Comparison of ENCODE assay signal across 1 cellular context in the genomic region with DNA sequence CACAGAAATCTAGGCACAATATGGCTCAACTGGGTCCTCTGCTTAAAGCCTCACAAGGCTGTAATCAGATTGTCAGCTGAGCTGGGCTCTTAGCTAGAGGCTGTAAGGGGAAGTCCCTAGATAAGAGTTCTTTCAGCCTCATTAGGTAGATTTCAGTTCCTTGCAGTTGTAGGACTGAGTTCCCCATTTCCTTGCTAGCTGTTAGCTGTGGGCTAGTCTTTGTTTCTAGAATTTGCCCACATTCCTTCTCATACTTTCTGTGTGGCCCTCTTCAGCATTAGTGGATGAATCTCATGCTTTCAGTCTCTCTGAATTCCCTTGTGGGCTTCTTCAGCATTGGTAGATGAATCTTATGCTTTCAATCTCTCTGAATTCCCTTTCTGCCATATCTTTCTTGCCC.
TF ChIP-seq lines count a peak whose summit lies in the region.

No MANE protein-coding gene starts in this region.

TF ChIP-seq in K562, 482 proteins besides CTCF, POLR2A, EP300 and RAD21 (continued from another document):
- TF ChIP-seq, protein P1, sequence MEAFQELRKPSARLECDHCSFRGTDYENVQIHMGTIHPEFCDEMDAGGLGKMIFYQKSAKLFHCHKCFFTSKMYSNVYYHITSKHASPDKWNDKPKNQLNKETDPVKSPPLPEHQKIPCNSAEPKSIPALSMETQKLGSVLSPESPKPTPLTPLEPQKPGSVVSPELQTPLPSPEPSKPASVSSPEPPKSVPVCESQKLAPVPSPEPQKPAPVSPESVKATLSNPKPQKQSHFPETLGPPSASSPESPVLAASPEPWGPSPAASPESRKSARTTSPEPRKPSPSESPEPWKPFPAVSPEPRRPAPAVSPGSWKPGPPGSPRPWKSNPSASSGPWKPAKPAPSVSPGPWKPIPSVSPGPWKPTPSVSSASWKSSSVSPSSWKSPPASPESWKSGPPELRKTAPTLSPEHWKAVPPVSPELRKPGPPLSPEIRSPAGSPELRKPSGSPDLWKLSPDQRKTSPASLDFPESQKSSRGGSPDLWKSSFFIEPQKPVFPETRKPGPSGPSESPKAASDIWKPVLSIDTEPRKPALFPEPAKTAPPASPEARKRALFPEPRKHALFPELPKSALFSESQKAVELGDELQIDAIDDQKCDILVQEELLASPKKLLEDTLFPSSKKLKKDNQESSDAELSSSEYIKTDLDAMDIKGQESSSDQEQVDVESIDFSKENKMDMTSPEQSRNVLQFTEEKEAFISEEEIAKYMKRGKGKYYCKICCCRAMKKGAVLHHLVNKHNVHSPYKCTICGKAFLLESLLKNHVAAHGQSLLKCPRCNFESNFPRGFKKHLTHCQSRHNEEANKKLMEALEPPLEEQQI (IDR thresholded peaks at IDR 0.05): peak; percentile 57; the same call in 1 of the 2 replicates
